8 cellular contexts compared by ENCODE assay signal in the genomic region with DNA sequence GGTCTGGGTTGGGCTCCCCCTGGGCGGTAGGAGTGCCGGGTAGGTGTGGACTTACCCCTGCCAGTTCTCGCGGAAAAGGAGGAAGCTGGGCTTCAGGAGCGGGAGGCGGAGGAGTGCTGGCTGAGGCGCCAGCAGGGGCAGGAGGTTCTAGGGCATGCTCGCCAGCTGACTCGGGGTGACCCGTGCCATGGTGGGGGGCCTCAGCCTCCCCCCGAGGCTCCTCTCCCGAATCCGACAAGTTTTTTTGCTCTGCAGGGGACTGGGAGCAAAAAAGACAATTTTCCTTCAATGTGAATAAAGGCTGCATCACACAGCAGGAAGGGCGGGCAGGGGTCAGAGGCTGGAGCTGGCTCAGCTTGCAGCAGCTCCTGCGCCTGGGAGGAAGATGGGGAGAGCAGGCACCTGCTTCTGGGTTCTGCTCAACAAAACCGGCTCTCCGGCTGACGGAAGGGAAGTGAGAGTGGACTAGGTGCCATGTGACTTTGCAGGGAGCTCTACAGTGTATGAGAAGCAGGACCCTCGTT. TPM values are rescaled to one million over a fixed set of nuclear protein-coding genes. Genes with fewer than 3 reads are reported as not detected.
DNase-seq lines count a peak whose midpoint lies in the region; ATAC-seq, FAIRE-seq and TF ChIP-seq lines count a peak whose summit lies in the region.

No MANE protein-coding gene starts in this region.

- H3K9me3 ChIP-seq in esophagus squamous epithelium: no peaks in the 10 kb centered on the region
- no peaks in the 10 kb centered on the region for H3K9me3 ChIP-seq in neutrophil

- intact Hi-C loops in esophagus squamous epithelium (cut with DNase I): no loop called here

- TF ChIP-seq CTCF in esophagus squamous epithelium (IDR thresholded peaks at IDR 0.05) (no peak), neutrophil (IDR thresholded peaks at IDR 0.05) (no peak)

- TF ChIP-seq POLR2A in GM12891 (IDR thresholded peaks at IDR 0.05; ENCODE audit: low read depth, low read length): no peak
- TF ChIP-seq POLR2A in esophagus squamous epithelium (IDR thresholded peaks at IDR 0.05): no peak

- peak; percentile 94 for FAIRE-seq in GM12891 (lab: Jason Lieb, UNC)

- no peaks in the 10 kb centered on the region for H3K27me3 ChIP-seq in esophagus squamous epithelium
- H3K27me3 ChIP-seq in neutrophil: no peaks in the 10 kb centered on the region

- 54 to 67% methylated on average over 9 to 14 of the region's 19 CpGs for WGBS in esophagus squamous epithelium, 2 donors

- H3K4me3 ChIP-seq in esophagus squamous epithelium (peak overlapping the region in 1 of 4 donors; percentile 4), neutrophil (ENCODE audit: low read depth in 1 of 2, low read length in 1 of 2) (no peak overlapping the region)

- H3K4me1 ChIP-seq in esophagus squamous epithelium (peaks cover 59 to 100% (median 79%) of the 10 kb centered on the region in 3 donors), neutrophil (ENCODE audit: control insufficient read depth in 1 of 2, insufficient read depth in 1 of 2, low read depth in 1 of 2, low read length in 1 of 2) (peaks cover 42 to 52% of the 10 kb centered on the region in 2 experiments)

- H3K27ac ChIP-seq in esophagus squamous epithelium (peak overlapping the region in 3 of 4 donors; percentile 7 to 42 (median 14)), neutrophil (peak overlapping the region; percentile 32)

- peak; percentile 52 for DNase-seq in GM12891 (ENCODE audit: insufficient read length, low spot score)
- DNase-seq in NOMO-1 (lab: John Stamatoyannopoulos, UW; ENCODE audit: unreplicated experiment in 2 of 2): peak; percentile 15 to 45
- no peak for DNase-seq in esophagus squamous epithelium (lab: John Stamatoyannopoulos, UW)
- DNase-seq in NCI-H2081 treated with DMSO at 0.1 percent for 48 hours (lab: John Stamatoyannopoulos, UW): no peak
- DNase-seq in amniotic stem cell (lab: John Stamatoyannopoulos, UW): no peak

- peaks cover 0 to 34% (median 0%) of the 10 kb centered on the region in 3 donors for H3K36me3 ChIP-seq in esophagus squamous epithelium
- H3K36me3 ChIP-seq in neutrophil: peaks cover 12% of the 10 kb centered on the region

- ATAC-seq in GM21515 (IDR thresholded peaks at IDR 0.05; ENCODE audit: unreplicated experiment): no peak
- ATAC-seq in GM18502 (IDR thresholded peaks at IDR 0.05; ENCODE audit: poor library complexity, unreplicated experiment): no peak

TF ChIP-seq in GM12891, 5 proteins besides CTCF, POLR2A, EP300 and RAD21:
- TF ChIP-seq POU2F2 (IDR thresholded peaks at IDR 0.05; ENCODE audit: low read depth, low read length) (no peak), SPI1 (IDR thresholded peaks at IDR 0.05; ENCODE audit: low read depth, low read length) (peak; percentile 94)

RNA-seq across cellular contexts. Expression of a gene that starts 26.5 kb away (rescaled TPM):
- 40.5 TPM for polyA plus RNA-seq in GM12891 (2012; ENCODE audit: low read depth, missing spikeins)
- total RNA-seq in esophagus squamous epithelium: 10 to 100 TPM; 38.0 to 77.8 (median 39.6) TPM

RNA-seq across cellular contexts. Expression of a gene that starts 37.3 kb away (rescaled TPM):
- polyA plus RNA-seq in GM12891 (2012; ENCODE audit: low read depth, missing spikeins): 2.9 TPM
- 10 to 100 TPM in 2 of 4 donors, 1 to 10 TPM in 2; 3.3 to 13.7 (median 7.3) TPM for total RNA-seq in esophagus squamous epithelium

RNA-seq across cellular contexts. Expression of a gene that starts 46.7 kb away (rescaled TPM):
- 2.4 TPM for polyA plus RNA-seq in GM12891 (2012; ENCODE audit: low read depth, missing spikeins)
- total RNA-seq in esophagus squamous epithelium: 1 to 10 TPM; 3.1 to 8.6 (median 5.6) TPM

RNA-seq across cellular contexts. Expression of a gene that starts 47.8 kb away (rescaled TPM):
- polyA plus RNA-seq in GM12891 (2012; ENCODE audit: low read depth, missing spikeins): 307 TPM
- total RNA-seq in esophagus squamous epithelium: 100 to 1,000 TPM; 204 to 277 (median 234) TPM

Comparison
In these comparisons a context has a peak if more than half of its experiments do, and no peak if none do; other contexts are left out.
1. DNase-seq: peak in GM12891 (single experiment) and NOMO-1 (2 of 2); none in esophagus squamous epithelium (single experiment), NCI-H2081 treated with DMSO at 0.1 percent for 48 hours (single experiment) and amniotic stem cell (single experiment).